Comparison of ENCODE assay signal across 2 cellular contexts in the genomic region with DNA sequence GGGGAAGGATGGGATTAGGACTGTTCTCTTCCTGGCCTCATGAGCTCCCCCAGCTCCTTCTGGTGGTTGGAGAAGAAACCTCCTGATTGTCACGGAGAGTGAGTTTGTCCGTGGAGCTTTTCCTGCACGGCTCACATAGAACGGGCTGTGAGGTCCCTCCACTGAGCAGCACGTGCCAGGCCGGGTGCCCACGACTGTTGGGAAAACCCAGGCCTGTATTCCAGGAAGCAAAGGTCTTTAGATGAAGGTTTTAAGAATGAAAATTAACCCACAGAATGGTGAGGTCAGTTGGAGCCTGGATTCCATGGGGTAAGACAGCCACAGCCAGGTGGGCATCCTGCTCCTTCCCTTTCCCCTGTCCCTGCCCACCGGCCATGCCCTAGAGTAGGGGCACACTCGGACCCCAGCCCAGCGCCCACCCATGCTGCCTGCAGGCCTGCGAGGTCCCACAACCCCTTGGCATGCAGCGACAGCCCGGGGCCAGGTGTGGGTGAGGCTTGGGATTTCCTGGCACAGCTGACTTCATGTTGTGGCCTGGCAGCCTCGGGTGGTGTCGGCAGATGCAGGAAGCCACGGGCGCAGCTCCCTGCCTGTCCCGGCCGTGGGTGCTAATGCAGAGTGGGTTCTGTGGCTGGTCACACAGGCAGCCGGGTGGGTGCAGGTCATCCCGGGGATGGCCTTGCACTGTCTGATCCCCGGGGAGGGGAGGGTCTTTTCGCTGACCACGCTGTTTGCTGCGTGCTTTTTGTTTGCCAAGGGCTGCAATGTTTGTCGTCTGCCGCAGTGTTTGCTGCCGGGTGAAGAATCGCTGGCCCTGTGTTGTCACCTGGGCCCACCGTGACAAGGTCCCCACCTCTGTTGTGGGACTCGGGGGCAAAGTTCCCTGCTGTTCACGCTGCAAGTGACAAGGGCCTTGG.
A peak's percentile ranks its signal among the peaks of the same experiment; 100 is the strongest.
TF ChIP-seq lines count a peak whose summit lies in the region.

No MANE protein-coding gene starts in this region.

TF ChIP-seq in WTC11, 78 proteins besides CTCF, POLR2A, EP300 and RAD21:
- peak; percentile 77 for TF ChIP-seq GABPB1 (CRISPR knock-in tag; IDR thresholded peaks at IDR 0.05)

TF ChIP-seq in HepG2, 621 proteins besides CTCF, POLR2A, EP300 and RAD21 (continues in another document):
- TF ChIP-seq HNF1A (IDR thresholded peaks at IDR 0.05; ENCODE audit: low read depth) (peak; percentile 45; the same call in 1 of the 2 replicates), HNF1A (CRISPR knock-in tag; IDR thresholded peaks at IDR 0.05; ENCODE audit: borderline replicate concordance) (peak; percentile 93), ZFP37 (CRISPR knock-in tag; IDR thresholded peaks at IDR 0.05; ENCODE audit: borderline replicate concordance) (0 out of 2 replicates have a peak, but pooled peaks have one; percentile 48), ZMYM4 (CRISPR knock-in tag; IDR thresholded peaks at IDR 0.05) (peak; percentile 67), RERE (CRISPR knock-in tag; IDR thresholded peaks at IDR 0.05; ENCODE audit: low read depth) (peak; percentile 97), ZNF687 (CRISPR knock-in tag; IDR thresholded peaks at IDR 0.05) (peak; percentile 96), ONECUT2 (CRISPR knock-in tag; IDR thresholded peaks at IDR 0.05) (peak; percentile 66; the same call in 1 of the 2 replicates), KDM6A (CRISPR knock-in tag; IDR thresholded peaks at IDR 0.05; ENCODE audit: low read depth) (peak; percentile 86), KLF15 (CRISPR knock-in tag; IDR thresholded peaks at IDR 0.05; ENCODE audit: borderline replicate concordance) (0 out of 2 replicates have a peak, but pooled peaks have one; percentile 64), ZNF589 (CRISPR knock-in tag; conservative IDR thresholded peaks at IDR 0.05) (peak; percentile 50; the same call in 1 of the 2 replicates), NFYC (CRISPR knock-in tag; IDR thresholded peaks at IDR 0.05) (peak; percentile 53), GABPB1 (CRISPR knock-in tag; IDR thresholded peaks at IDR 0.05) (peak; percentile 79), ZNF567 (CRISPR knock-in tag; IDR thresholded peaks at IDR 0.05; ENCODE audit: borderline replicate concordance) (peak; percentile 85; the same call in 1 of the 2 replicates), FOXK2 (IDR thresholded peaks at IDR 0.05) (peak; percentile 79), CEBPB (IDR thresholded peaks at IDR 0.05; ENCODE audit: borderline replicate concordance, low read depth, low read length) (peak; percentile 45; the same call in 1 of the 2 replicates), PITX1 (CRISPR knock-in tag; IDR thresholded peaks at IDR 0.05) (peak; percentile 97), RARA (CRISPR knock-in tag; IDR thresholded peaks at IDR 0.05) (peak; percentile 98), KAT8 (CRISPR knock-in tag; IDR thresholded peaks at IDR 0.05) (peak; percentile 76), CCDC6 (CRISPR knock-in tag; IDR thresholded peaks at IDR 0.05) (peak; percentile 88), ZFP91 (CRISPR knock-in tag; IDR thresholded peaks at IDR 0.05; ENCODE audit: borderline replicate concordance) (peak; percentile 85), DR1 (CRISPR knock-in tag; IDR thresholded peaks at IDR 0.05) (peak; percentile 88), MXD4 (CRISPR knock-in tag; IDR thresholded peaks at IDR 0.05) (0 out of 2 replicates have a peak, but pooled peaks have one; percentile 60), MAFF (IDR thresholded peaks at IDR 0.05; ENCODE audit: low read depth, low read length) (peak; percentile 77), KLF6 (CRISPR knock-in tag; IDR thresholded peaks at IDR 0.05) (peak; percentile 93), RXRB (CRISPR knock-in tag; IDR thresholded peaks at IDR 0.05; ENCODE audit: borderline replicate concordance) (peak; percentile 97), ZBTB7A (CRISPR knock-in tag; IDR thresholded peaks at IDR 0.05) (peak; percentile 98)
- TF ChIP-seq, protein P1, sequence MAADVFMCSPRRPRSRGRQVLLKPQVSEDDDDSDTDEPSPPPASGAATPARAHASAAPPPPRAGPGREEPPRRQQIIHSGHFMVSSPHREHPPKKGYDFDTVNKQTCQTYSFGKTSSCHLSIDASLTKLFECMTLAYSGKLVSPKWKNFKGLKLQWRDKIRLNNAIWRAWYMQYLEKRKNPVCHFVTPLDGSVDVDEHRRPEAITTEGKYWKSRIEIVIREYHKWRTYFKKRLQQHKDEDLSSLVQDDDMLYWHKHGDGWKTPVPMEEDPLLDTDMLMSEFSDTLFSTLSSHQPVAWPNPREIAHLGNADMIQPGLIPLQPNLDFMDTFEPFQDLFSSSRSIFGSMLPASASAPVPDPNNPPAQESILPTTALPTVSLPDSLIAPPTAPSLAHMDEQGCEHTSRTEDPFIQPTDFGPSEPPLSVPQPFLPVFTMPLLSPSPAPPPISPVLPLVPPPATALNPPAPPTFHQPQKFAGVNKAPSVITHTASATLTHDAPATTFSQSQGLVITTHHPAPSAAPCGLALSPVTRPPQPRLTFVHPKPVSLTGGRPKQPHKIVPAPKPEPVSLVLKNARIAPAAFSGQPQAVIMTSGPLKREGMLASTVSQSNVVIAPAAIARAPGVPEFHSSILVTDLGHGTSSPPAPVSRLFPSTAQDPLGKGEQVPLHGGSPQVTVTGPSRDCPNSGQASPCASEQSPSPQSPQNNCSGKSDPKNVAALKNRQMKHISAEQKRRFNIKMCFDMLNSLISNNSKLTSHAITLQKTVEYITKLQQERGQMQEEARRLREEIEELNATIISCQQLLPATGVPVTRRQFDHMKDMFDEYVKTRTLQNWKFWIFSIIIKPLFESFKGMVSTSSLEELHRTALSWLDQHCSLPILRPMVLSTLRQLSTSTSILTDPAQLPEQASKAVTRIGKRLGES (CRISPR knock-in tag; IDR thresholded peaks at IDR 0.05; ENCODE audit: borderline replicate concordance), result peak; percentile 99
- TF ChIP-seq, protein P2, sequence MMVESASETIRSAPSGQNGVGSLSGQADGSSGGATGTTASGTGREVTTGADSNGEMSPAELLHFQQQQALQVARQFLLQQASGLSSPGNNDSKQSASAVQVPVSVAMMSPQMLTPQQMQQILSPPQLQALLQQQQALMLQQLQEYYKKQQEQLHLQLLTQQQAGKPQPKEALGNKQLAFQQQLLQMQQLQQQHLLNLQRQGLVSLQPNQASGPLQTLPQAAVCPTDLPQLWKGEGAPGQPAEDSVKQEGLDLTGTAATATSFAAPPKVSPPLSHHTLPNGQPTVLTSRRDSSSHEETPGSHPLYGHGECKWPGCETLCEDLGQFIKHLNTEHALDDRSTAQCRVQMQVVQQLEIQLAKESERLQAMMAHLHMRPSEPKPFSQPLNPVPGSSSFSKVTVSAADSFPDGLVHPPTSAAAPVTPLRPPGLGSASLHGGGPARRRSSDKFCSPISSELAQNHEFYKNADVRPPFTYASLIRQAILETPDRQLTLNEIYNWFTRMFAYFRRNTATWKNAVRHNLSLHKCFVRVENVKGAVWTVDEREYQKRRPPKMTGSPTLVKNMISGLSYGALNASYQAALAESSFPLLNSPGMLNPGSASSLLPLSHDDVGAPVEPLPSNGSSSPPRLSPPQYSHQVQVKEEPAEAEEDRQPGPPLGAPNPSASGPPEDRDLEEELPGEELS (CRISPR knock-in tag; IDR thresholded peaks at IDR 0.05), result peak; percentile 98
